ENCODE assay signal across 8 cellular contexts in genomic region chr2:132668986-132669853, GRCh38. TPM values are rescaled to one million over a fixed set of nuclear protein-coding genes. Genes with fewer than 3 reads are reported as not detected.
DNase-seq lines count a peak whose midpoint lies in the region; ATAC-seq and TF ChIP-seq lines count a peak whose summit lies in the region.

No MANE protein-coding gene starts in this region.

- no peaks in the 10 kb centered on the region for H3K36me3 ChIP-seq in BLaER1
- no peaks in the 10 kb centered on the region for H3K36me3 ChIP-seq in esophagus (ENCODE audit: control insufficient read depth in 2 of 2, insufficient read depth in 2 of 2, low read length in 1 of 2)

- no peak overlapping the region for H3K27ac ChIP-seq in BLaER1
- no peak overlapping the region for H3K27ac ChIP-seq in esophagus (ENCODE audit: low read depth in 2 of 2, low read length in 1 of 2)

- peak overlapping the region; percentile 79 to 87 (median 86) for H3K4me3 Mint-ChIP-seq in nephron

- peaks cover 25% of the 10 kb centered on the region for H3K4me1 Mint-ChIP-seq in nephron

- 2 to 3% methylated on average over 74 to 78 of the region's 78 CpGs for WGBS in esophagus, 2 donors

- H3K27me3 ChIP-seq in BLaER1: peaks cover 54% of the 10 kb centered on the region
- H3K27me3 ChIP-seq in esophagus (ENCODE audit: control insufficient read depth in 1 of 2, insufficient read depth in 2 of 2, low read length in 2 of 2): peaks cover 0 to 12% of the 10 kb centered on the region in 2 donors

- H4K20me1 ChIP-seq in BLaER1: peaks cover 31% of the 10 kb centered on the region

- peaks cover 10% of the 10 kb centered on the region for H3K36me3 Mint-ChIP-seq in nephron (ENCODE audit: low read depth)

- ATAC-seq in HG03342 (IDR thresholded peaks at IDR 0.05; ENCODE audit: unreplicated experiment): no peak
- no peak for ATAC-seq in GM21717 (IDR thresholded peaks at IDR 0.05; ENCODE audit: unreplicated experiment)

- no peak for TF ChIP-seq CTCF in nephron (IDR thresholded peaks at IDR 0.05; ENCODE audit: unreplicated experiment in 3 of 3)
- TF ChIP-seq CTCF in GM10266 (IDR thresholded peaks at IDR 0.05; ENCODE audit: control insufficient read depth, insufficient read depth, low read depth, missing control alignments): no peak

- DNase-seq in NCI-H128 (lab: John Stamatoyannopoulos, UW; ENCODE audit: unreplicated experiment) (peak; percentile 21), GOT3 (lab: John Stamatoyannopoulos, UW) (no peak), GM10266 (ENCODE audit: extremely low spot score) (no peak)

- no peak overlapping the region for H3K9ac ChIP-seq in BLaER1

- no peak overlapping the region for H3K27ac Mint-ChIP-seq in nephron

- H3K27me3 Mint-ChIP-seq in nephron (ENCODE audit: low read depth): peaks cover 81% of the 10 kb centered on the region

- H3K9me3 ChIP-seq in BLaER1: peaks cover 11% of the 10 kb centered on the region; the same call in 1 of the 2 replicates
- no peaks in the 10 kb centered on the region for H3K9me3 ChIP-seq in esophagus (ENCODE audit: control insufficient read depth in 2 of 2, insufficient read depth in 1 of 2, low read depth in 1 of 2, low read length in 1 of 2)

- H3K4me3 ChIP-seq in BLaER1 (peak overlapping the region; percentile 68), esophagus (ENCODE audit: low read depth in 1 of 2, low read length in 2 of 2) (peak overlapping the region; percentile 38 to 46)

- H3K4me1 ChIP-seq in BLaER1: peaks cover 22% of the 10 kb centered on the region
- peaks cover 9 to 21% of the 10 kb centered on the region in 2 donors for H3K4me1 ChIP-seq in esophagus (ENCODE audit: control insufficient read depth in 2 of 2, insufficient read depth in 2 of 2, low read length in 1 of 2)

- peak overlapping the region; percentile 97 for H3K4me2 ChIP-seq in BLaER1

- no peaks in the 10 kb centered on the region for H3K9me3 Mint-ChIP-seq in nephron

RNA-seq across cellular contexts. Expression of gene LYPD1, which starts 0.8 kb away (rescaled TPM):
- under 1 TPM; 0.24 to 0.56 TPM for polyA plus RNA-seq in esophagus
